1 cellular context compared by ENCODE assay signal in the genomic region with DNA sequence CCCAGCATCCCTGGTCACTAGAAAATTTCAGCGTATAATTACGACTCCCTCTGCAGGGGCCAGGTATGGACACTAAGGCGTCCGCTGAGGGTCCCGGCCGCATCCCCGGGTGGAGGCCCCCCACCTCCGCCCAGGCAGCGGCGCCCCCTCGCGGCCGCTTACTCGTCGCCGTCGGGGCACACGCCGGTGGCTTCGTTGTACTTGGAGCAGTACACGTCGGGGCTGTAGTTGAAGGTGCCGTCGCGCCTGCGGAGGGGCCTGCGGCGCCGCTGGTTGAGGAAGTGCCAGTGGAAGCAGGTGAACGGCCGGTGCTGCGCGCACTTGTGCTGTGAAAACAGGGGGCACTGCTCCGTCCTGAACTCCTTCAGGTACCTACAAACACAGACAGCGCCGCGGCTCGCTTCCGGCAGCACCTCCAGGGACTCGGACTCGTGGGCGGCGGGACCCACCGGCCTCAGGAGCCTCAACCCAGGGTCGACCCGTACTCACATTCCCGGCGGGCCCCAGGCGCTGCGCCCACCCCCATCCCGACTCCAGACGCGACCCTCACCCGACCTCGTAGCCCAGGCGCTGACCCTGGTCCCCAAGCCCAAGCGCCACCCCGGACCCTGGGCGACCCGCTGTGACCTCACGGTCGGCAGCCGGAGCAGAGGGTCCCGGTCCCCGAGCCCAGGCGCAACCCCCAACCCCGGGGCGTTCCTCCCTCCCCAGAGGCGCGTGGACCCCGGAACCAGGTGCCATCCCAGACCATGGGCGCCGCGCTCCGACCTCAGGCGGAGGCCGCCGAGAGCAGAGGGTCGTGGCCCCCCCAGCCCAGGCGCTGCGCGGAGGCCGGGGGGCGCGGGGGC.
TF ChIP-seq lines count a peak whose summit lies in the region.

No MANE protein-coding gene starts in this region.

TF ChIP-seq in HepG2, 621 proteins besides CTCF, POLR2A, EP300 and RAD21 (continued from another document):
- TF ChIP-seq, protein P1, sequence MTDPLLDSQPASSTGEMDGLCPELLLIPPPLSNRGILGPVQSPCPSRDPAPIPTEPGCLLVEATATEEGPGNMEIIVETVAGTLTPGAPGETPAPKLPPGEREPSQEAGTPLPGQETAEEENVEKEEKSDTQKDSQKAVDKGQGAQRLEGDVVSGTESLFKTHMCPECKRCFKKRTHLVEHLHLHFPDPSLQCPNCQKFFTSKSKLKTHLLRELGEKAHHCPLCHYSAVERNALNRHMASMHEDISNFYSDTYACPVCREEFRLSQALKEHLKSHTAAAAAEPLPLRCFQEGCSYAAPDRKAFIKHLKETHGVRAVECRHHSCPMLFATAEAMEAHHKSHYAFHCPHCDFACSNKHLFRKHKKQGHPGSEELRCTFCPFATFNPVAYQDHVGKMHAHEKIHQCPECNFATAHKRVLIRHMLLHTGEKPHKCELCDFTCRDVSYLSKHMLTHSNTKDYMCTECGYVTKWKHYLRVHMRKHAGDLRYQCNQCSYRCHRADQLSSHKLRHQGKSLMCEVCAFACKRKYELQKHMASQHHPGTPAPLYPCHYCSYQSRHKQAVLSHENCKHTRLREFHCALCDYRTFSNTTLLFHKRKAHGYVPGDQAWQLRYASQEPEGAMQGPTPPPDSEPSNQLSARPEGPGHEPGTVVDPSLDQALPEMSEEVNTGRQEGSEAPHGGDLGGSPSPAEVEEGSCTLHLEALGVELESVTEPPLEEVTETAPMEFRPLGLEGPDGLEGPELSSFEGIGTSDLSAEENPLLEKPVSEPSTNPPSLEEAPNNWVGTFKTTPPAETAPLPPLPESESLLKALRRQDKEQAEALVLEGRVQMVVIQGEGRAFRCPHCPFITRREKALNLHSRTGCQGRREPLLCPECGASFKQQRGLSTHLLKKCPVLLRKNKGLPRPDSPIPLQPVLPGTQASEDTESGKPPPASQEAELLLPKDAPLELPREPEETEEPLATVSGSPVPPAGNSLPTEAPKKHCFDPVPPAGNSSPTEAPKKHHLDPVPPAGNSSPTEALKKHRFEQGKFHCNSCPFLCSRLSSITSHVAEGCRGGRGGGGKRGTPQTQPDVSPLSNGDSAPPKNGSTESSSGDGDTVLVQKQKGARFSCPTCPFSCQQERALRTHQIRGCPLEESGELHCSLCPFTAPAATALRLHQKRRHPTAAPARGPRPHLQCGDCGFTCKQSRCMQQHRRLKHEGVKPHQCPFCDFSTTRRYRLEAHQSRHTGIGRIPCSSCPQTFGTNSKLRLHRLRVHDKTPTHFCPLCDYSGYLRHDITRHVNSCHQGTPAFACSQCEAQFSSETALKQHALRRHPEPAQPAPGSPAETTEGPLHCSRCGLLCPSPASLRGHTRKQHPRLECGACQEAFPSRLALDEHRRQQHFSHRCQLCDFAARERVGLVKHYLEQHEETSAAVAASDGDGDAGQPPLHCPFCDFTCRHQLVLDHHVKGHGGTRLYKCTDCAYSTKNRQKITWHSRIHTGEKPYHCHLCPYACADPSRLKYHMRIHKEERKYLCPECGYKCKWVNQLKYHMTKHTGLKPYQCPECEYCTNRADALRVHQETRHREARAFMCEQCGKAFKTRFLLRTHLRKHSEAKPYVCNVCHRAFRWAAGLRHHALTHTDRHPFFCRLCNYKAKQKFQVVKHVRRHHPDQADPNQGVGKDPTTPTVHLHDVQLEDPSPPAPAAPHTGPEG (CRISPR knock-in tag; IDR thresholded peaks at IDR 0.05), result no peak
